Comparison of ENCODE assay signal across 17 cellular contexts in genomic region chr4:122662701-122663100, GRCh38. TPM values are rescaled to one million over a fixed set of nuclear protein-coding genes. Genes with fewer than 3 reads are reported as not detected.
"Had no signal": no experiment of that assay in that cellular context is flagged by ENCODE, and none has a peak within 500 bp of the region (broad histone marks: within the 10 kb centered on the region; RNA-seq: fewer than 3 reads in every experiment).

No MANE protein-coding gene starts in this region.

- H3K4me3 Mint-ChIP-seq: activated CD8-positive, alpha-beta T cell treated with anti-CD3 and anti-CD28 coated beads for 36 hours; activated naive CD8-positive, alpha-beta T cell; brain; central memory CD8-positive, alpha-beta T cell; nephron had no signal

- H3K9me3 Mint-ChIP-seq: central memory CD8-positive, alpha-beta T cell had no signal

- H3K36me3 Mint-ChIP-seq: brain had no signal

- H3K27ac Mint-ChIP-seq: brain, nephron had no signal

- ATAC-seq: activated CD4-positive, CD25-positive, alpha-beta regulatory T cell treated with anti-CD3 and anti-CD28 coated beads, Interleukin-2, amount 50 U/mL, for 24 hours; activated CD8-positive, alpha-beta T cell treated with anti-CD3 and anti-CD28 coated beads for 36 hours had no signal

- H3K27me3 Mint-ChIP-seq: brain had no signal

- DNase-seq: activated CD8-positive, alpha-beta T cell treated with anti-CD3 and anti-CD28 coated beads for 36 hours; glutamatergic neuron; hypothalamus; occipital lobe; stimulated activated CD4-positive, alpha-beta T cell treated with anti-CD3 and anti-CD28 coated beads, Interleukin-4, amount 100 ng/mL, for 24 hours; stimulated activated naive CD4-positive, alpha-beta T cell; transverse colon had no signal

RNA-seq across cellular contexts. Expression of gene IL21, which starts 41.8 kb away (rescaled TPM):
- total RNA-seq: esophagus muscularis mucosa, lower leg skin, mesenteric fat pad, occipital lobe, posterior vena cava, right atrium auricular region had no signal
